ENCODE assay signal across 22 cellular contexts in genomic region chr2:99653433-99653832, GRCh38.
"Had no signal": no experiment of that assay in that cellular context is flagged by ENCODE, and none has a peak within 500 bp of the region (broad histone marks: within the 10 kb centered on the region; RNA-seq: fewer than 3 reads in every experiment).

No MANE protein-coding gene starts in this region.

- H3K27ac ChIP-seq: adrenal gland, ascending aorta, brain microvascular endothelial cell, left ventricle myocardium inferior, spleen, thoracic aorta, WERI-Rb-1 had no signal

- H3K27me3 ChIP-seq: adrenal gland, ascending aorta, brain microvascular endothelial cell, spleen had no signal

- H3K4me3 ChIP-seq: adrenal gland, ascending aorta, left ventricle myocardium inferior, spleen, thoracic aorta had no signal

- H3K36me3 ChIP-seq: adrenal gland, ascending aorta, brain microvascular endothelial cell, left ventricle myocardium inferior, thoracic aorta, WERI-Rb-1 had no signal

- H3K9me3 ChIP-seq: adrenal gland, ascending aorta, left ventricle myocardium inferior, spleen, thoracic aorta had no signal

- ATAC-seq: activated CD8-positive, alpha-beta T cell treated with anti-CD3 and anti-CD28 coated beads, Interleukin-2, amount 10 ng/mL, durations not matched to agents 7 days and 5 days; esophagus mucosa; naive thymus-derived CD8-positive, alpha-beta T cell had no signal

- DNase-seq: activated CD4-positive, alpha-beta T cell treated with anti-CD3 and anti-CD28 coated beads for 1 hour; activated CD4-positive, alpha-beta T cell treated with anti-CD3 and anti-CD28 coated beads, Interleukin-2, amount 50 U/mL, for 1 hour; activated CD8-positive, alpha-beta T cell treated with anti-CD3 and anti-CD28 coated beads, Interleukin-2, amount 10 ng/mL, durations not matched to agents 7 days and 5 days; adrenal gland; brain microvascular endothelial cell; caudate nucleus; dermis blood vessel endothelial cell; effector CD8-positive, alpha-beta T cell; glutamatergic neuron; hippocampal formation; left ventricle myocardium inferior; naive thymus-derived CD8-positive, alpha-beta T cell; retina; spleen; stimulated activated CD4-positive, alpha-beta T cell treated with anti-CD3 and anti-CD28 coated beads, Interleukin-4, amount 100 ng/mL, for 1 hour; stimulated activated naive CD4-positive, alpha-beta T cell; WERI-Rb-1 had no signal

- FAIRE-seq: frontal cortex, TTC549 had no signal
